8 cellular contexts compared by ENCODE assay signal in genomic region chr19:50333235-50333736, GRCh38. TPM values are rescaled to one million over a fixed set of nuclear protein-coding genes. Genes with fewer than 3 reads are reported as not detected.
A peak's percentile ranks its signal among the peaks of the same experiment; 100 is the strongest.
DNase-seq lines count a peak whose midpoint lies in the region; ATAC-seq and TF ChIP-seq lines count a peak whose summit lies in the region.

No MANE protein-coding gene starts in this region.

- H3K36me3 Mint-ChIP-seq in T-helper 17 cell (ENCODE audit: low read depth) = peaks cover 8% of the 10 kb centered on the region

- intact Hi-C loops in vagina (cut with DNase I) = no loop called here

- in situ Hi-C loops in KBM-7 (cut with MboI; ENCODE audit: low pct_unique_long_range_greater_than_20kb, low sequenced_read_pairs) = no loop called here

- H3K4me1 Mint-ChIP-seq in T-helper 17 cell = peaks cover 34% of the 10 kb centered on the region

- H3K27ac Mint-ChIP-seq in T-helper 17 cell = peak overlapping the region; percentile 83

- peak overlapping the region; percentile 90 for H3K4me2 ChIP-seq in hepatocyte

- H3K36me3 ChIP-seq in hepatocyte (replicated peaks; ENCODE audit: insufficient read depth, low read depth) (no peaks in the 10 kb centered on the region), vagina (no peaks in the 10 kb centered on the region)

- under 1% methylated on average over 25 of the region's 34 CpGs for WGBS in hepatocyte (ENCODE audit: low lambda C conversion rate, missing lambda C conversion rate)

- H3K27ac ChIP-seq in angular gyrus (ENCODE audit: low read depth, low read length) (peak overlapping the region; percentile 95), hepatocyte (peak overlapping the region; percentile 93), vagina (no peak overlapping the region)

- peak overlapping the region; percentile 55 for H2AFZ ChIP-seq in hepatocyte

- DNase-seq in DMS 273 (lab: John Stamatoyannopoulos, UW; ENCODE audit: unreplicated experiment) (peak; percentile 85), KBM-7 (peak; percentile 87), T-helper 17 cell (peak; percentile 78 to 86 (median 78)), hepatocyte (ENCODE audit: low spot score) (peak; percentile 95), retina (peak; percentile 99), vagina (ENCODE audit: extremely low spot score in 2 of 2) (peak in 1 of 2 donors; percentile 93)

- H3K4me3 Mint-ChIP-seq in T-helper 17 cell = peak overlapping the region; percentile 88

- peaks cover 7% of the 10 kb centered on the region for H3K27me3 ChIP-seq in hepatocyte
- H3K27me3 ChIP-seq in vagina = no peaks in the 10 kb centered on the region

- no peak for TF ChIP-seq CTCF in hepatocyte (IDR thresholded peaks at IDR 0.05; ENCODE audit: poor library complexity)
- no peak for TF ChIP-seq CTCF in vagina (IDR thresholded peaks at IDR 0.05)

- peaks cover 17% of the 10 kb centered on the region for H3K27me3 Mint-ChIP-seq in T-helper 17 cell

- peak overlapping the region; percentile 31 for H3K4me3 ChIP-seq in hepatocyte
- H3K4me3 ChIP-seq in vagina = peak overlapping the region; percentile 27 to 48

- H3K9me3 ChIP-seq in T-helper 17 cell (ENCODE audit: control insufficient read depth, low read length, poor library complexity, severe bottlenecking) = no peaks in the 10 kb centered on the region
- no peaks in the 10 kb centered on the region for H3K9me3 ChIP-seq in hepatocyte (ENCODE audit: low read depth)
- no peaks in the 10 kb centered on the region for H3K9me3 ChIP-seq in vagina

- no peak for TF ChIP-seq POLR2A in vagina (IDR thresholded peaks at IDR 0.05)

- no peaks in the 10 kb centered on the region for H3K9me2 ChIP-seq in hepatocyte (replicated peaks; ENCODE audit: insufficient read depth)

- ATAC-seq in GM21526 (IDR thresholded peaks at IDR 0.05; ENCODE audit: low FRiP score, unreplicated experiment) (peak; percentile 36), T-helper 17 cell (peak; percentile 74)

- H3K79me2 ChIP-seq in hepatocyte = no peaks in the 10 kb centered on the region

- no peaks in the 10 kb centered on the region for H4K20me1 ChIP-seq in hepatocyte (ENCODE audit: insufficient read depth, poor library complexity, severe bottlenecking)

- peaks cover 21% of the 10 kb centered on the region for H3K4me1 ChIP-seq in hepatocyte (ENCODE audit: insufficient read depth)
- H3K4me1 ChIP-seq in vagina = peaks cover 41% of the 10 kb centered on the region

RNA-seq across cellular contexts. Expression of gene KCNC3, which starts 4.1 kb away (rescaled TPM):
- total RNA-seq in T-helper 17 cell (1 to 10 TPM; 1.4 to 2.0 TPM), hepatocyte (0.24 and 0.40 TPM in 2 replicates), vagina (0.98 TPM)
- polyA plus RNA-seq in hepatocyte = 1.5 and 1.6 TPM in 2 replicates

RNA-seq across cellular contexts. Expression of gene NAPSA, which starts 32.2 kb away (rescaled TPM):
- total RNA-seq in T-helper 17 cell = under 1 TPM; 0.73 to 0.99 TPM
- 7.3 and 12.4 TPM in 2 replicates for total RNA-seq in hepatocyte
- polyA plus RNA-seq in hepatocyte = 2.7 and 12.1 TPM in 2 replicates
- total RNA-seq in vagina = 0.74 TPM

RNA-seq across cellular contexts. Expression of gene NR1H2, which starts 43.0 kb away (rescaled TPM):
- 100 to 1,000 TPM; 208 to 276 TPM for total RNA-seq in T-helper 17 cell
- 41.4 and 53.2 TPM in 2 replicates for total RNA-seq in hepatocyte
- polyA plus RNA-seq in hepatocyte = 55.9 and 62.9 TPM in 2 replicates
- 84.7 TPM for total RNA-seq in vagina

RNA-seq across cellular contexts. Expression of gene POLD1, which starts 50.9 kb away (rescaled TPM):
- 10 to 100 TPM; 23.5 to 26.6 TPM for total RNA-seq in T-helper 17 cell
- total RNA-seq in hepatocyte = 13.6 and 18.2 TPM in 2 replicates
- 32.6 and 40.4 TPM in 2 replicates for polyA plus RNA-seq in hepatocyte
- total RNA-seq in vagina = 16.7 TPM
